Comparison of ENCODE assay signal across 10 cellular contexts in genomic region chr18:48974304-48975220, GRCh38. TPM values are rescaled to one million over a fixed set of nuclear protein-coding genes. Genes with fewer than 3 reads are reported as not detected.
A peak's percentile ranks its signal among the peaks of the same experiment; 100 is the strongest.
DNase-seq lines count a peak whose midpoint lies in the region; ATAC-seq, FAIRE-seq and TF ChIP-seq lines count a peak whose summit lies in the region.
"Had no signal": no experiment of that assay in that cellular context is flagged by ENCODE, and none has a peak within 500 bp of the region (broad histone marks: within the 10 kb centered on the region; RNA-seq: fewer than 3 reads in every experiment).

No MANE protein-coding gene starts in this region.

- POLR2A ChIA-PET in endothelial cell of umbilical vein (lab: Charles Lee): no interaction called here

- H3K4me1 ChIP-seq in BE2C: peaks cover 3% of the 10 kb centered on the region; the same call in 1 of the 2 replicates
- peaks cover 7% of the 10 kb centered on the region for H3K4me1 ChIP-seq in endothelial cell of umbilical vein (ENCODE audit: control insufficient read depth, extremely low read depth, insufficient read depth, low read length)

- H3K36me3 Mint-ChIP-seq in natural killer cell: no peaks in the 10 kb centered on the region

- TF ChIP-seq CTCF in BE2C (IDR thresholded peaks at IDR 0.05; ENCODE audit: low read depth, low read length) (no peak), endothelial cell of umbilical vein (IDR thresholded peaks at IDR 0.05; ENCODE audit: extremely low read depth in 1 of 2, insufficient read depth in 1 of 2, low read depth in 1 of 2, low read length in 2 of 2) (peak in 1 of 2 donors; percentile 10), natural killer cell (IDR thresholded peaks at IDR 0.05) (no peak)

- no peak overlapping the region for H3K27ac ChIP-seq in endothelial cell of umbilical vein (ENCODE audit: insufficient read depth, low read depth, low read length)

- H4K20me1 ChIP-seq in endothelial cell of umbilical vein (replicated peaks; ENCODE audit: control insufficient read depth, extremely low read depth, insufficient read depth, low read length): no peaks in the 10 kb centered on the region

- no peaks in the 10 kb centered on the region for H3K9me3 Mint-ChIP-seq in natural killer cell

- no peak overlapping the region for H3K27ac Mint-ChIP-seq in natural killer cell

- H3K4me3 ChIP-seq in BE2C (ENCODE audit: low read depth, low read length) (peak overlapping the region; percentile 62), endothelial cell of umbilical vein (replicated peaks in 1 of 3; ENCODE audit: insufficient read depth in 1 of 3, low read depth in 1 of 3, low read length in 3 of 3) (peak overlapping the region in 2 of 3 experiments; percentile 45 to 60)

- TF ChIP-seq POLR2A in endothelial cell of umbilical vein (IDR thresholded peaks at IDR 0.05; ENCODE audit: low read depth, low read length): no peak

- no peaks in the 10 kb centered on the region for H3K9me1 ChIP-seq in endothelial cell of umbilical vein (replicated peaks; ENCODE audit: control insufficient read depth, extremely low read depth, insufficient read depth, low read length)

- no peaks in the 10 kb centered on the region for H3K27me3 ChIP-seq in BE2C
- no peaks in the 10 kb centered on the region for H3K27me3 ChIP-seq in endothelial cell of umbilical vein (ENCODE audit: control insufficient read depth in 2 of 2, insufficient read depth in 2 of 2, low read length in 2 of 2)

- ATAC-seq in natural killer cell (no peak), HG03135 (IDR thresholded peaks at IDR 0.05; ENCODE audit: unreplicated experiment) (no peak), GM18511 (IDR thresholded peaks at IDR 0.05; ENCODE audit: unreplicated experiment) (no peak)

- peak overlapping the region; percentile 47 for H3K9ac ChIP-seq in endothelial cell of umbilical vein (replicated peaks; ENCODE audit: extremely low read depth, insufficient read depth, low read length)

- dilution Hi-C loops in endothelial cell of umbilical vein (cut with MboI; ENCODE audit: extremely low pct_ligation_motif_present, low sequenced_read_pairs): no loop called here

- H3K36me3 ChIP-seq in BE2C (no peaks in the 10 kb centered on the region), endothelial cell of umbilical vein (ENCODE audit: control insufficient read depth in 2 of 2, extremely low read depth in 1 of 2, insufficient read depth in 2 of 2, low read length in 2 of 2) (no peaks in the 10 kb centered on the region)

- peak overlapping the region; percentile 68 for H3K4me2 ChIP-seq in endothelial cell of umbilical vein (ENCODE audit: insufficient read depth, low read length)

- H2AFZ ChIP-seq in endothelial cell of umbilical vein (ENCODE audit: low read depth, low read length): peak overlapping the region; percentile 78

- H3K9me3 ChIP-seq in BE2C: no peaks in the 10 kb centered on the region
- no peaks in the 10 kb centered on the region for H3K9me3 ChIP-seq in endothelial cell of umbilical vein (replicated peaks; ENCODE audit: control insufficient read depth, insufficient read depth, low read length)

- H3K27me3 Mint-ChIP-seq in natural killer cell (ENCODE audit: low read depth in 2 of 2): peaks cover 0 to 29% of the 10 kb centered on the region in 2 donors

- DNase-seq in BE2C: peak; percentile 42
- peak; percentile 45 for DNase-seq in NCI-H2227 (lab: John Stamatoyannopoulos, UW; ENCODE audit: unreplicated experiment)
- no peak for DNase-seq in endothelial cell of umbilical vein (ENCODE audit: low read depth, low spot score)
- DNase-seq in natural killer cell: no peak
- no peak for DNase-seq in urothelium cell line (ENCODE audit: low spot score)
- no peak for DNase-seq in HuH-7.5 (ENCODE audit: low spot score)
- DNase-seq: NCI-H2081 treated with DMSO at 0.1 percent for 48 hours had no signal

- intact Hi-C loops in endothelial cell of umbilical vein (cut with micrococcal nuclease) (no loop called here), natural killer cell (cut with micrococcal nuclease) (loop anchor here (10.0 kb wide), 1 partner anchor 300 kb away; no protein-coding TSS in a partner anchor)

- no peaks in the 10 kb centered on the region for H3K79me2 ChIP-seq in endothelial cell of umbilical vein (ENCODE audit: control insufficient read depth, insufficient read depth, low read length)

- CTCF ChIA-PET in endothelial cell of umbilical vein (lab: Charles Lee): interaction anchor here (1.0 to 1.3 kb wide), 2 partner anchors 12 to 22 kb away, joined by 3 to 5 read pairs; no protein-coding TSS in a partner anchor

- FAIRE-seq in endothelial cell of umbilical vein (lab: Jason Lieb, UNC): peak; percentile 35
- no peak for FAIRE-seq in urothelium cell line (lab: Jason Lieb, UNC)
- FAIRE-seq: frontal cortex had no signal

- no TSS peak for BruUV-seq in endothelial cell of umbilical vein (replicated peaks; lab: Mats Ljungman, UMichigan)

- H3K4me1 Mint-ChIP-seq in natural killer cell: peaks cover 0 to 20% of the 10 kb centered on the region in 2 donors

- peak overlapping the region; percentile 81 for H3K4me3 Mint-ChIP-seq in natural killer cell

TF ChIP-seq in endothelial cell of umbilical vein, 7 proteins besides CTCF, POLR2A, EP300 and RAD21:
- no peak for TF ChIP-seq MYC (IDR thresholded peaks at IDR 0.05; ENCODE audit: low read depth, low read length)
- no peak for TF ChIP-seq FOS (IDR thresholded peaks at IDR 0.05; ENCODE audit: borderline replicate concordance, insufficient read depth, low read length)
- no peak for TF ChIP-seq JUN (IDR thresholded peaks at IDR 0.05; ENCODE audit: borderline replicate concordance, insufficient read depth, insufficient read length, low read depth)
- no peak for TF ChIP-seq POLR2AphosphoS5 (IDR thresholded peaks at IDR 0.05; ENCODE audit: insufficient read depth, low read depth, low read length)
- no peak for TF ChIP-seq EZH2 (IDR thresholded peaks at IDR 0.05; ENCODE audit: borderline replicate concordance, low read depth, low read length, severe bottlenecking)
- TF ChIP-seq GATA2 (IDR thresholded peaks at IDR 0.05; ENCODE audit: insufficient read depth, insufficient read length, low read depth, low read length): no peak
- no peak for TF ChIP-seq MAX (IDR thresholded peaks at IDR 0.05; ENCODE audit: insufficient read depth, insufficient read length)

RNA-seq across cellular contexts. Expression of gene SMAD7, which starts 23.8 kb away (rescaled TPM):
- polyA plus RNA-seq in BE2C (2012; ENCODE audit: insufficient read depth, insufficient read length, low read depth): 13.7 TPM
- total RNA-seq in endothelial cell of umbilical vein (3.6 and 4.6 TPM in 2 replicates), natural killer cell (100 to 1,000 TPM; 127 to 204 (median 182) TPM)
- 8.0 and 10.2 TPM in 2 replicates for polyA plus RNA-seq in endothelial cell of umbilical vein
- polyA plus RNA-seq in endothelial cell of umbilical vein (2011; cell fraction: cytosol; rRNA removed): 4.5 TPM in 2 replicates
- 5.0 and 9.0 TPM in 2 replicates for polyA plus RNA-seq in endothelial cell of umbilical vein (2011; cell fraction: nucleus; rRNA removed)
- polyA plus RNA-seq in endothelial cell of umbilical vein (2012): 1.9 and 3.2 TPM in 2 replicates
- 12.6 and 15.2 TPM in 2 replicates for polyA minus RNA-seq in endothelial cell of umbilical vein
- polyA minus RNA-seq in endothelial cell of umbilical vein (2011; cell fraction: cytosol; rRNA and poly(A)+ RNA removed): 20.6 TPM
- polyA minus RNA-seq in endothelial cell of umbilical vein (2011; cell fraction: nucleus; rRNA and poly(A)+ RNA removed): 8.1 and 15.0 TPM in 2 replicates

Comparison
In these comparisons a context has a peak if more than half of its experiments do, and no peak if none do; other contexts are left out.
1. DNase-seq: peak in BE2C (single experiment) and NCI-H2227 (single experiment); none in endothelial cell of umbilical vein (single experiment), natural killer cell (single experiment), urothelium cell line (single experiment) and HuH-7.5 (single experiment).
2. RNA of gene SMAD7, which starts 23.8 kb away (total RNA-seq): 127 to 204 TPM in natural killer cell; 3.6 to 4.6 TPM in endothelial cell of umbilical vein; every median in the first group is over 10 times any median in the second.